8 cellular contexts compared by ENCODE assay signal in genomic region chr12:67222302-67222701, GRCh38. TPM values are rescaled to one million over a fixed set of nuclear protein-coding genes. Genes with fewer than 3 reads are reported as not detected.
A peak's percentile ranks its signal among the peaks of the same experiment; 100 is the strongest.
DNase-seq lines count a peak whose midpoint lies in the region; ATAC-seq, FAIRE-seq and TF ChIP-seq lines count a peak whose summit lies in the region.

No MANE protein-coding gene starts in this region.

- no peak overlapping the region for H3K4me2 ChIP-seq in hepatocyte

- intact Hi-C loops in mucosa of descending colon (cut with DNase I, micrococcal nuclease), result loop anchor here in 1 of 2 donors (10.0 kb wide), 1 partner anchor 318 kb away; no protein-coding TSS in a partner anchor

- TF ChIP-seq CTCF in RWPE2 (IDR thresholded peaks at IDR 0.05; ENCODE audit: poor library complexity, severe bottlenecking) (peak; percentile 40), hepatocyte (IDR thresholded peaks at IDR 0.05; ENCODE audit: poor library complexity) (peak; percentile 49), mucosa of descending colon (IDR thresholded peaks at IDR 0.05) (no peak)

- FAIRE-seq in GM12892 (lab: Jason Lieb, UNC), result no peak

- no peaks in the 10 kb centered on the region for H3K36me3 ChIP-seq in RWPE2 (ENCODE audit: low read depth)
- no peaks in the 10 kb centered on the region for H3K36me3 ChIP-seq in hepatocyte (replicated peaks; ENCODE audit: insufficient read depth, low read depth)
- no peaks in the 10 kb centered on the region for H3K36me3 ChIP-seq in mucosa of descending colon (ENCODE audit: low read depth)

- 35% methylated on average over 4 of the region's 4 CpGs for WGBS in hepatocyte (ENCODE audit: low lambda C conversion rate, missing lambda C conversion rate)

- TF ChIP-seq POLR2A in GM12892 (IDR thresholded peaks at IDR 0.05; ENCODE audit: low read depth, low read length), result no peak

- peaks cover 4% of the 10 kb centered on the region for H3K9me3 ChIP-seq in RWPE2 (ENCODE audit: severe bottlenecking)
- no peaks in the 10 kb centered on the region for H3K9me3 ChIP-seq in hepatocyte (ENCODE audit: low read depth)
- no peaks in the 10 kb centered on the region for H3K9me3 ChIP-seq in mucosa of descending colon

- DNase-seq in AG20443 (ENCODE audit: low spot score) (peak; percentile 16), HCEC 1CT (peak; percentile 9), RWPE2 (ENCODE audit: low spot score) (no peak), hepatocyte (ENCODE audit: low spot score) (peak; percentile 15), mucosa of descending colon (no peak), GM12892 (ENCODE audit: insufficient read length) (no peak)

- peaks cover 2% of the 10 kb centered on the region for H3K27me3 ChIP-seq in RWPE2 (ENCODE audit: insufficient read depth, poor library complexity, severe bottlenecking)
- H3K27me3 ChIP-seq in hepatocyte, result peaks cover 4% of the 10 kb centered on the region

- peak; percentile 29; the same call in 1 of the 3 replicates for ATAC-seq in RWPE2 (ENCODE audit: low read depth)
- ATAC-seq in GM21576 (IDR thresholded peaks at IDR 0.05; ENCODE audit: unreplicated experiment), result no peak
- ATAC-seq in mucosa of descending colon, result no peak
- ATAC-seq in HG02981 (IDR thresholded peaks at IDR 0.05; ENCODE audit: unreplicated experiment), result no peak

- no peaks in the 10 kb centered on the region for H3K9me2 ChIP-seq in hepatocyte (replicated peaks; ENCODE audit: insufficient read depth)

- H3K4me3 ChIP-seq in RWPE2 (ENCODE audit: severe bottlenecking), result no peak overlapping the region
- H3K4me3 ChIP-seq in hepatocyte, result no peak overlapping the region
- H3K4me3 ChIP-seq in mucosa of descending colon, result no peak overlapping the region

- H3K4me1 ChIP-seq in RWPE2 (ENCODE audit: insufficient read depth, poor library complexity, severe bottlenecking) (no peaks in the 10 kb centered on the region), hepatocyte (ENCODE audit: insufficient read depth) (no peaks in the 10 kb centered on the region), mucosa of descending colon (ENCODE audit: low read depth) (no peaks in the 10 kb centered on the region)

- H3K27ac ChIP-seq in RWPE2 (ENCODE audit: poor library complexity, severe bottlenecking) (no peak overlapping the region), hepatocyte (no peak overlapping the region)

- H4K20me1 ChIP-seq in hepatocyte (ENCODE audit: insufficient read depth, poor library complexity, severe bottlenecking), result no peaks in the 10 kb centered on the region

- no peaks in the 10 kb centered on the region for H3K79me2 ChIP-seq in hepatocyte

- no peak overlapping the region for H2AFZ ChIP-seq in hepatocyte

RNA-seq across cellular contexts. Expression of gene CAND1, which starts 46.9 kb away (rescaled TPM):
- total RNA-seq in hepatocyte (130 and 138 TPM in 2 replicates), mucosa of descending colon (100 to 1,000 TPM in 2 of 3 donors, 10 to 100 TPM in 1; 95.1 to 114 (median 101) TPM)
- 101 and 113 TPM in 2 replicates for polyA plus RNA-seq in hepatocyte
- 86.5 TPM for polyA plus RNA-seq in GM12892 (2012; ENCODE audit: missing spikeins)

Comparison
In these comparisons a context has a peak if more than half of its experiments do, and no peak if none do; other contexts are left out.
1. DNase-seq: peak in AG20443 (single experiment), HCEC 1CT (single experiment) and hepatocyte (single experiment); none in RWPE2 (single experiment), mucosa of descending colon (0 of 3) and GM12892 (single experiment).